In genomic region chr10:32244421-32245207, GRCh38 we compare ENCODE assay signal across 18 cellular contexts.
DNase-seq lines count a peak whose midpoint lies in the region; ATAC-seq and TF ChIP-seq lines count a peak whose summit lies in the region.
"Had no signal": no experiment of that assay in that cellular context is flagged by ENCODE, and none has a peak within 500 bp of the region (broad histone marks: within the 10 kb centered on the region; RNA-seq: fewer than 3 reads in every experiment).

No MANE protein-coding gene starts in this region.

- no peak overlapping the region for H2BK120ac ChIP-seq in mesendoderm (ENCODE audit: low read depth, low read length)

- no peak overlapping the region for H3K9ac ChIP-seq in mesendoderm (ENCODE audit: low read length)

- peaks cover 21% of the 10 kb centered on the region for H3K4me1 Mint-ChIP-seq in activated CD8-positive, alpha-beta memory T cell treated with anti-CD3 and anti-CD28 coated beads, Interleukin-2, amount 10 ng/mL, durations not matched to agents 7 days and 5 days
- H3K4me1 Mint-ChIP-seq: brain had no signal

- H2BK5ac ChIP-seq in mesendoderm (ENCODE audit: low read length), result no peak overlapping the region

- H4K5ac ChIP-seq in mesendoderm (ENCODE audit: low read length), result no peak overlapping the region

- no peak overlapping the region for H3K4me3 Mint-ChIP-seq in activated CD8-positive, alpha-beta memory T cell treated with anti-CD3 and anti-CD28 coated beads, Interleukin-2, amount 10 ng/mL, durations not matched to agents 7 days and 5 days
- H3K4me3 Mint-ChIP-seq: brain, CD14-positive monocyte had no signal

- no peak for TF ChIP-seq CTCF in PC-9 (conservative IDR thresholded peaks at IDR 0.05)
- no peak for TF ChIP-seq CTCF in WERI-Rb-1 (IDR thresholded peaks at IDR 0.05; ENCODE audit: low read depth, low read length)

- H3K9me3 Mint-ChIP-seq in activated CD8-positive, alpha-beta memory T cell treated with anti-CD3 and anti-CD28 coated beads, Interleukin-2, amount 10 ng/mL, durations not matched to agents 7 days and 5 days (ENCODE audit: low read depth), result no peaks in the 10 kb centered on the region
- H3K9me3 Mint-ChIP-seq: brain had no signal

- H3K79me1 ChIP-seq in mesendoderm (ENCODE audit: low read length), result no peaks in the 10 kb centered on the region

- intact Hi-C loops in PC-9 (cut with micrococcal nuclease; ENCODE audit: unreplicated experiment), result no loop called here

- peak; percentile 91 for ATAC-seq in activated CD8-positive, alpha-beta memory T cell treated with anti-CD3 and anti-CD28 coated beads, Interleukin-2, amount 10 ng/mL, durations not matched to agents 7 days and 5 days
- ATAC-seq in GM18867 (IDR thresholded peaks at IDR 0.05; ENCODE audit: unreplicated experiment), result peak; percentile 41
- ATAC-seq: gastrocnemius medialis, left lung had no signal

- no peak overlapping the region for H3K18ac ChIP-seq in mesendoderm (ENCODE audit: low read length)

- H3K4me1 ChIP-seq in PC-9 (replicated peaks; ENCODE audit: insufficient read depth) (peaks cover 26% of the 10 kb centered on the region), mesendoderm (ENCODE audit: control insufficient read depth, low read depth, low read length) (no peaks in the 10 kb centered on the region)
- H3K4me1 ChIP-seq: gastrocnemius medialis, left lung had no signal

- H3K79me2 ChIP-seq in PC-9 (ENCODE audit: low read depth) (no peaks in the 10 kb centered on the region), mesendoderm (ENCODE audit: control insufficient read depth, insufficient read depth, low read length) (no peaks in the 10 kb centered on the region)

- no peaks in the 10 kb centered on the region for H3K27me3 Mint-ChIP-seq in activated CD8-positive, alpha-beta memory T cell treated with anti-CD3 and anti-CD28 coated beads, Interleukin-2, amount 10 ng/mL, durations not matched to agents 7 days and 5 days
- H3K27me3 Mint-ChIP-seq: brain had no signal

- POLR2A ChIA-PET in PC-9 (lab: Charles Lee; ENCODE audit: unreplicated experiment), result interaction anchor here (0.9 kb wide), 1 partner anchor 1144 kb away, joined by 8 read pairs; no protein-coding TSS in a partner anchor

- H3F3A ChIP-seq in PC-9 (ENCODE audit: insufficient read depth, low read depth), result peaks cover 9% of the 10 kb centered on the region; the same call in 1 of the 2 replicates

- H3K9me2 ChIP-seq in PC-9 (ENCODE audit: insufficient read depth), result no peaks in the 10 kb centered on the region

- no peak overlapping the region for H2AFZ ChIP-seq in PC-9

- WGBS in mesendoderm (ENCODE audit: extremely low coverage, insufficient coverage, low lambda C conversion rate), result no CpG with 5 or more reads among the region's 3 CpGs

- no peaks in the 10 kb centered on the region for H3K9me3 ChIP-seq in PC-9 (ENCODE audit: insufficient read depth, low read depth)
- no peaks in the 10 kb centered on the region for H3K9me3 ChIP-seq in WERI-Rb-1 (ENCODE audit: severe bottlenecking)
- H3K9me3 ChIP-seq: gastrocnemius medialis, left lung had no signal

- no TSS peak for BruUV-seq in PC-9 (replicated peaks; lab: Mats Ljungman, UMichigan)

- peaks cover 3% of the 10 kb centered on the region for H3K36me3 Mint-ChIP-seq in activated CD8-positive, alpha-beta memory T cell treated with anti-CD3 and anti-CD28 coated beads, Interleukin-2, amount 10 ng/mL, durations not matched to agents 7 days and 5 days
- H3K36me3 Mint-ChIP-seq: brain, CD14-positive monocyte had no signal

- H3K56ac ChIP-seq in mesendoderm (ENCODE audit: low read length), result no peak overlapping the region

- no peak overlapping the region for H2AK5ac ChIP-seq in mesendoderm (ENCODE audit: low read length)

- H3K4me3 ChIP-seq in PC-9 (no peak overlapping the region), mesendoderm (ENCODE audit: low read length) (no peak overlapping the region), WERI-Rb-1 (ENCODE audit: low read depth, low read length) (no peak overlapping the region)
- H3K4me3 ChIP-seq: coronary artery, gastrocnemius medialis, left lung had no signal

- peak; percentile 66 for DNase-seq in activated CD8-positive, alpha-beta memory T cell treated with anti-CD3 and anti-CD28 coated beads, Interleukin-2, amount 10 ng/mL, durations not matched to agents 7 days and 5 days
- no peak for DNase-seq in activated CD8-positive, alpha-beta memory T cell treated with anti-CD3 and anti-CD28 coated beads, Interleukin-2, amount 50 U/mL, for 4 hours
- DNase-seq in PC-9 (no peak), mesendoderm (no peak), NCI-H1436 (lab: John Stamatoyannopoulos, UW) (no peak), WERI-Rb-1 (no peak), SW480 (ENCODE audit: low spot score) (no peak)
- DNase-seq: DMS53, gastrocnemius medialis, Karpas-422, left lung, NCI-H1105 treated with DMSO at 0.1 percent for 48 hours, NCI-H2171 treated with DMSO at 0.1 percent for 48 hours had no signal

- no peak overlapping the region for H3K4ac ChIP-seq in mesendoderm (ENCODE audit: low read depth, low read length)

- no peak overlapping the region for H2BK15ac ChIP-seq in mesendoderm (replicated peaks; ENCODE audit: low read depth)

- 0 out of 2 replicates have a peak overlapping the region, but pooled peaks have one; percentile 1 for H3K4me2 ChIP-seq in PC-9
- H3K4me2 ChIP-seq in mesendoderm (ENCODE audit: low read length), result no peak overlapping the region

- H3K27ac ChIP-seq in PC-9 (no peak overlapping the region), mesendoderm (ENCODE audit: low read depth, low read length) (no peak overlapping the region), WERI-Rb-1 (no peak overlapping the region)
- H3K27ac ChIP-seq: coronary artery, gastrocnemius medialis, left lung, RWPE1 had no signal

- H3K36me3 ChIP-seq in PC-9 (ENCODE audit: low read depth), result no peaks in the 10 kb centered on the region
- H3K36me3 ChIP-seq in mesendoderm (ENCODE audit: control insufficient read depth, insufficient read depth, low read length), result no peaks in the 10 kb centered on the region
- no peaks in the 10 kb centered on the region for H3K36me3 ChIP-seq in WERI-Rb-1
- H3K36me3 ChIP-seq: gastrocnemius medialis, left lung had no signal

- peak overlapping the region; percentile 78 for H4K8ac ChIP-seq in mesendoderm (ENCODE audit: low read depth, low read length)

- H3K27me3 ChIP-seq in PC-9 (ENCODE audit: insufficient read depth, low read depth), result no peaks in the 10 kb centered on the region
- H3K27me3 ChIP-seq in mesendoderm (ENCODE audit: insufficient read depth, low read length, poor library complexity), result no peaks in the 10 kb centered on the region
- no peaks in the 10 kb centered on the region for H3K27me3 ChIP-seq in WERI-Rb-1 (ENCODE audit: insufficient read depth, low read depth, severe bottlenecking)
- H3K27me3 ChIP-seq: gastrocnemius medialis, left lung had no signal

- CTCF ChIA-PET in activated CD8-positive, alpha-beta memory T cell treated with anti-CD3 and anti-CD28 coated beads, Interleukin-2, amount 10 ng/mL, durations not matched to agents 7 days and 5 days (lab: Charles Lee), result interaction anchor here (0.6 to 2.6 kb wide), 7 partner anchors 9 to 382 kb away, joined by 3 to 17 read pairs (median 4); no protein-coding TSS in a partner anchor
- CTCF ChIA-PET in PC-9 (lab: Charles Lee), result interaction anchor here (0.7 kb wide), 2 partner anchors 7 to 688 kb away, joined by 3 to 8 read pairs; no protein-coding TSS in a partner anchor

- H3K27ac Mint-ChIP-seq in activated CD8-positive, alpha-beta memory T cell treated with anti-CD3 and anti-CD28 coated beads, Interleukin-2, amount 10 ng/mL, durations not matched to agents 7 days and 5 days, result peak overlapping the region; percentile 44
- H3K27ac Mint-ChIP-seq: brain, CD14-positive monocyte had no signal

- no peak overlapping the region for H3K23ac ChIP-seq in mesendoderm (ENCODE audit: low read length)

- H4K20me1 ChIP-seq in PC-9 (ENCODE audit: insufficient read depth), result no peaks in the 10 kb centered on the region
